In the genomic region with DNA sequence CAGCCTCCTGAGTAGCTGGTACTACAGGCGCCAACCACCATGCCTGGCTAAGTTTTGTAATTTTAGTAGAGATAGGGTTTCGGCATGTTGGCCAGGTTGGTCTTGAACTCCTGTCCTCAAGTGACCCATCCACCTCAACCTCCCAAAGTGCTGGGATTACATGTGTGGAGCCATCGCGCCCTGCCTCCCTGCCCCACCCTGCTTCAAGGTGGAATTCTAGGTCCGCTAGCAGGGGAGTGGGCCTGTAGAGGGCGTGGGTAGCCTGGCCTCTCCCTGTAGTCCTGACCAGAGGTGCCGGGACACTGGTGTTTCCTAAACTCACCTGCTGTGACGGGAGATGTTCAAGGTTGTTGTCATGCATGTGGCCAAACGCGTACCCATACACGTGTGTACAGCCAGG, we compare ENCODE assay signal across 1 cellular context.
A peak's percentile ranks its signal among the peaks of the same experiment; 100 is the strongest.
TF ChIP-seq lines count a peak whose summit lies in the region.

No MANE protein-coding gene starts in this region.

TF ChIP-seq in HepG2, 621 proteins besides CTCF, POLR2A, EP300 and RAD21:
- TF ChIP-seq HNF4A (CRISPR knock-in tag; IDR thresholded peaks at IDR 0.05) (no peak), ZNF768 (CRISPR knock-in tag; IDR thresholded peaks at IDR 0.05) (no peak), SP1 (IDR thresholded peaks at IDR 0.05) (no peak), SP1 (CRISPR knock-in tag; IDR thresholded peaks at IDR 0.05) (no peak)
- TF ChIP-seq, protein P1, sequence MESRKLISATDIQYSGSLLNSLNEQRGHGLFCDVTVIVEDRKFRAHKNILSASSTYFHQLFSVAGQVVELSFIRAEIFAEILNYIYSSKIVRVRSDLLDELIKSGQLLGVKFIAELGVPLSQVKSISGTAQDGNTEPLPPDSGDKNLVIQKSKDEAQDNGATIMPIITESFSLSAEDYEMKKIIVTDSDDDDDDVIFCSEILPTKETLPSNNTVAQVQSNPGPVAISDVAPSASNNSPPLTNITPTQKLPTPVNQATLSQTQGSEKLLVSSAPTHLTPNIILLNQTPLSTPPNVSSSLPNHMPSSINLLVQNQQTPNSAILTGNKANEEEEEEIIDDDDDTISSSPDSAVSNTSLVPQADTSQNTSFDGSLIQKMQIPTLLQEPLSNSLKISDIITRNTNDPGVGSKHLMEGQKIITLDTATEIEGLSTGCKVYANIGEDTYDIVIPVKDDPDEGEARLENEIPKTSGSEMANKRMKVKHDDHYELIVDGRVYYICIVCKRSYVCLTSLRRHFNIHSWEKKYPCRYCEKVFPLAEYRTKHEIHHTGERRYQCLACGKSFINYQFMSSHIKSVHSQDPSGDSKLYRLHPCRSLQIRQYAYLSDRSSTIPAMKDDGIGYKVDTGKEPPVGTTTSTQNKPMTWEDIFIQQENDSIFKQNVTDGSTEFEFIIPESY (CRISPR knock-in tag; IDR thresholded peaks at IDR 0.05): peak; percentile 96
- TF ChIP-seq, protein P2, sequence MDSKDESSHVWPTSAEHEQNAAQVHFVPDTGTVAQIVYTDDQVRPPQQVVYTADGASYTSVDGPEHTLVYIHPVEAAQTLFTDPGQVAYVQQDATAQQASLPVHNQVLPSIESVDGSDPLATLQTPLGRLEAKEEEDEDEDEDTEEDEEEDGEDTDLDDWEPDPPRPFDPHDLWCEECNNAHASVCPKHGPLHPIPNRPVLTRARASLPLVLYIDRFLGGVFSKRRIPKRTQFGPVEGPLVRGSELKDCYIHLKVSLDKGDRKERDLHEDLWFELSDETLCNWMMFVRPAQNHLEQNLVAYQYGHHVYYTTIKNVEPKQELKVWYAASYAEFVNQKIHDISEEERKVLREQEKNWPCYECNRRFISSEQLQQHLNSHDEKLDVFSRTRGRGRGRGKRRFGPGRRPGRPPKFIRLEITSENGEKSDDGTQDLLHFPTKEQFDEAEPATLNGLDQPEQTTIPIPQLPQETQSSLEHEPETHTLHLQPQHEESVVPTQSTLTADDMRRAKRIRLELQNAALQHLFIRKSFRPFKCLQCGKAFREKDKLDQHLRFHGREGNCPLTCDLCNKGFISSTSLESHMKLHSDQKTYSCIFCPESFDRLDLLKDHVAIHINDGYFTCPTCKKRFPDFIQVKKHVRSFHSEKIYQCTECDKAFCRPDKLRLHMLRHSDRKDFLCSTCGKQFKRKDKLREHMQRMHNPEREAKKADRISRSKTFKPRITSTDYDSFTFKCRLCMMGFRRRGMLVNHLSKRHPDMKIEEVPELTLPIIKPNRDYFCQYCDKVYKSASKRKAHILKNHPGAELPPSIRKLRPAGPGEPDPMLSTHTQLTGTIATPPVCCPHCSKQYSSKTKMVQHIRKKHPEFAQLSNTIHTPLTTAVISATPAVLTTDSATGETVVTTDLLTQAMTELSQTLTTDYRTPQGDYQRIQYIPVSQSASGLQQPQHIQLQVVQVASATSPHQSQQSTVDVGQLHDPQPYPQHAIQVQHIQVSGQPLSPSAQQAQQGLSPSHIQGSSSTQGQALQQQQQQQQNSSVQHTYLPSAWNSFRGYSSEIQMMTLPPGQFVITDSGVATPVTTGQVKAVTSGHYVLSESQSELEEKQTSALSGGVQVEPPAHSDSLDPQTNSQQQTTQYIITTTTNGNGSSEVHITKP (CRISPR knock-in tag; IDR thresholded peaks at IDR 0.05; ENCODE audit: low read depth): no peak
